8 cellular contexts compared by ENCODE assay signal in genomic region chr11:113994077-113994954, GRCh38. TPM values are rescaled to one million over a fixed set of nuclear protein-coding genes. Genes with fewer than 3 reads are reported as not detected.
A peak's percentile ranks its signal among the peaks of the same experiment; 100 is the strongest.
DNase-seq lines count a peak whose midpoint lies in the region; TF ChIP-seq lines count a peak whose summit lies in the region.

No MANE protein-coding gene starts in this region.

- H3K27me3 ChIP-seq in CD8-positive, alpha-beta memory T cell (ENCODE audit: insufficient read depth, low read length, poor library complexity, severe bottlenecking): peaks cover 17% of the 10 kb centered on the region
- H3K27me3 ChIP-seq in neutrophil: peaks cover 38% of the 10 kb centered on the region

- H3K27ac ChIP-seq in CD8-positive, alpha-beta memory T cell (ENCODE audit: low read depth, low read length): no peak overlapping the region
- no peak overlapping the region for H3K27ac ChIP-seq in neutrophil

- POLR2A ChIA-PET in CD8-positive, alpha-beta memory T cell (lab: Charles Lee): no interaction called here

- peaks cover 30 to 42% of the 10 kb centered on the region in 2 donors for H3K27me3 Mint-ChIP-seq in CD8-positive, alpha-beta memory T cell

- TF ChIP-seq CTCF in epithelial cell of proximal tubule (conservative IDR thresholded peaks at IDR 0.05; ENCODE audit: low read depth, low read length) (peak; percentile 77), neutrophil (IDR thresholded peaks at IDR 0.05) (peak; percentile 52)

- DNase-seq in CD8-positive, alpha-beta memory T cell: peak; percentile 9 to 58 (median 23)
- DNase-seq in HPDE6-E6E7 (ENCODE audit: extremely low spot score): peak; percentile 19
- peak; percentile 14 to 35 for DNase-seq in activated CD4-positive, alpha-beta T cell treated with anti-CD3 and anti-CD28 coated beads, Interleukin-2, amount 50 U/mL, for 4 hours
- DNase-seq in epithelial cell of proximal tubule (ENCODE audit: low read depth): no peak
- no peak for DNase-seq in HCEC 1CT
- DNase-seq in NCI-H774 (lab: John Stamatoyannopoulos, UW): no peak
- DNase-seq in RKO (ENCODE audit: low spot score): no peak

- H3K4me1 Mint-ChIP-seq in CD8-positive, alpha-beta memory T cell: no peaks in the 10 kb centered on the region

- no peaks in the 10 kb centered on the region for H3K4me1 ChIP-seq in CD8-positive, alpha-beta memory T cell (ENCODE audit: insufficient read depth, low read length)
- H3K4me1 ChIP-seq in neutrophil (ENCODE audit: control insufficient read depth in 1 of 2, insufficient read depth in 1 of 2, low read depth in 1 of 2, low read length in 1 of 2): peaks cover 0 to 10% of the 10 kb centered on the region in 2 experiments

- no peak overlapping the region for H3K4me3 ChIP-seq in CD8-positive, alpha-beta memory T cell (ENCODE audit: low read length)
- H3K4me3 ChIP-seq in epithelial cell of proximal tubule (ENCODE audit: low read depth, low read length) (no peak overlapping the region), neutrophil (ENCODE audit: low read depth in 1 of 2, low read length in 1 of 2) (no peak overlapping the region)

- CTCF ChIA-PET in CD8-positive, alpha-beta memory T cell (lab: Charles Lee): interaction anchor here (0.8 to 11.6 kb wide), 11 partner anchors 64 to 268 kb away, joined by 3 to 149 read pairs (median 3); no protein-coding TSS in a partner anchor

- no peaks in the 10 kb centered on the region for H3K9me3 Mint-ChIP-seq in CD8-positive, alpha-beta memory T cell

- no peak overlapping the region for H3K27ac Mint-ChIP-seq in CD8-positive, alpha-beta memory T cell

- H3K9me3 ChIP-seq in CD8-positive, alpha-beta memory T cell (ENCODE audit: low read length): no peaks in the 10 kb centered on the region
- no peaks in the 10 kb centered on the region for H3K9me3 ChIP-seq in neutrophil

- no peaks in the 10 kb centered on the region for H3K36me3 Mint-ChIP-seq in CD8-positive, alpha-beta memory T cell

- no peak overlapping the region for H3K4me3 Mint-ChIP-seq in CD8-positive, alpha-beta memory T cell

- no peaks in the 10 kb centered on the region for H3K36me3 ChIP-seq in CD8-positive, alpha-beta memory T cell (ENCODE audit: insufficient read depth, low read length)
- no peaks in the 10 kb centered on the region for H3K36me3 ChIP-seq in neutrophil

RNA-seq across cellular contexts. Expression of gene HTR3A, which starts 19.4 kb away (rescaled TPM):
- total RNA-seq in CD8-positive, alpha-beta memory T cell: not detected
- polyA plus RNA-seq in CD8-positive, alpha-beta memory T cell: not detected
- total RNA-seq in epithelial cell of proximal tubule: 0.17 and 0.29 TPM in 2 replicates

Comparison
In these comparisons a context has a peak if more than half of its experiments do, and no peak if none do; other contexts are left out.
1. DNase-seq: peak in CD8-positive, alpha-beta memory T cell (5 of 5), HPDE6-E6E7 (single experiment) and activated CD4-positive, alpha-beta T cell treated with anti-CD3 and anti-CD28 coated beads, Interleukin-2, amount 50 U/mL, for 4 hours (2 of 2); none in epithelial cell of proximal tubule (single experiment), HCEC 1CT (single experiment), NCI-H774 (single experiment) and RKO (single experiment).